ENCODE assay signal across 9 cellular contexts in genomic region chr3:52005571-52005986, GRCh38. TPM values are rescaled to one million over a fixed set of nuclear protein-coding genes. Genes with fewer than 3 reads are reported as not detected.
DNase-seq lines count a peak whose midpoint lies in the region; ATAC-seq and TF ChIP-seq lines count a peak whose summit lies in the region.
"Had no signal": no experiment of that assay in that cellular context is flagged by ENCODE, and none has a peak within 500 bp of the region (broad histone marks: within the 10 kb centered on the region; RNA-seq: fewer than 3 reads in every experiment).

No MANE protein-coding gene starts in this region.

- H3K4me3 Mint-ChIP-seq in nephron progenitor cell (peak overlapping the region; percentile 47), Caco-2 (ENCODE audit: unreplicated experiment) (no peak overlapping the region)
- H3K4me3 Mint-ChIP-seq: activated naive CD8-positive, alpha-beta T cell treated with anti-CD3 and anti-CD28 coated beads, Interleukin-2, amount 10 ng/mL, durations not matched to agents 7 days and 5 days had no signal

- no peaks in the 10 kb centered on the region for H3K36me3 ChIP-seq in Caco-2 (ENCODE audit: control insufficient read depth, insufficient read depth, low read length)

- H3K4me1 Mint-ChIP-seq in nephron progenitor cell (peaks cover 57% of the 10 kb centered on the region), Caco-2 (ENCODE audit: low read depth, unreplicated experiment) (no peaks in the 10 kb centered on the region)

- CTCF ChIA-PET in Caco-2 (lab: Charles Lee): interaction anchor here (1.0 kb wide), 1 partner anchor 31 kb away, joined by 3 read pairs; no protein-coding TSS in a partner anchor

- peak overlapping the region; percentile 42 for H3K27ac Mint-ChIP-seq in nephron progenitor cell
- H3K27ac Mint-ChIP-seq in Caco-2 (ENCODE audit: unreplicated experiment): no peak overlapping the region
- H3K27ac Mint-ChIP-seq: activated naive CD8-positive, alpha-beta T cell treated with anti-CD3 and anti-CD28 coated beads, Interleukin-2, amount 10 ng/mL, durations not matched to agents 7 days and 5 days had no signal

- peak overlapping the region; percentile 4 for H3K27ac ChIP-seq in epithelial cell of prostate

- no peaks in the 10 kb centered on the region for H3K9me3 ChIP-seq in Caco-2

- H3K9me3 Mint-ChIP-seq in nephron progenitor cell (no peaks in the 10 kb centered on the region), Caco-2 (ENCODE audit: unreplicated experiment) (no peaks in the 10 kb centered on the region)
- H3K9me3 Mint-ChIP-seq: activated naive CD8-positive, alpha-beta T cell treated with anti-CD3 and anti-CD28 coated beads, Interleukin-2, amount 10 ng/mL, durations not matched to agents 7 days and 5 days had no signal

- BruUV-seq in Caco-2 (replicated peaks; lab: Mats Ljungman, UMichigan): no TSS peak

- DNase-seq in DMS153 (lab: John Stamatoyannopoulos, UW) (peak; percentile 7), NCI-H345 treated with DMSO at 0.1 percent for 48 hours (lab: John Stamatoyannopoulos, UW; ENCODE audit: unreplicated experiment) (peak; percentile 27), epithelial cell of prostate (ENCODE audit: low read depth, low spot score) (no peak), nephron progenitor cell (peak; percentile 77), NCI-H128 (lab: John Stamatoyannopoulos, UW; ENCODE audit: unreplicated experiment) (no peak), sciatic nerve (ENCODE audit: low spot score) (no peak), Caco-2 (no peak)
- DNase-seq: activated naive CD8-positive, alpha-beta T cell treated with anti-CD3 and anti-CD28 coated beads, Interleukin-2, amount 10 ng/mL, durations not matched to agents 7 days and 5 days had no signal

- TF ChIP-seq CTCF in nephron progenitor cell (IDR thresholded peaks at IDR 0.05): no peak
- TF ChIP-seq CTCF in Caco-2 (IDR thresholded peaks at IDR 0.05; ENCODE audit: insufficient read depth in 1 of 2, low read depth in 1 of 2, low read length in 1 of 2, severe bottlenecking in 1 of 2, unreplicated experiment in 1 of 2): no peak

- no peaks in the 10 kb centered on the region for H3K27me3 ChIP-seq in Caco-2 (replicated peaks; ENCODE audit: control insufficient read depth, insufficient read depth, low read length)

- intact Hi-C loops in sciatic nerve (cut with DNase I) (no loop called here), Caco-2 (cut with micrococcal nuclease; ENCODE audit: unreplicated experiment) (no loop called here)

- ATAC-seq in HG03469 (IDR thresholded peaks at IDR 0.05; ENCODE audit: unreplicated experiment) (no peak), sciatic nerve (no peak)

- no peak overlapping the region for H3K4me3 ChIP-seq in Caco-2 (ENCODE audit: low read depth, low read length)

- H3K27me3 Mint-ChIP-seq in nephron progenitor cell (ENCODE audit: low read depth, poor library complexity): peaks cover 23% of the 10 kb centered on the region
- no peaks in the 10 kb centered on the region for H3K27me3 Mint-ChIP-seq in Caco-2 (ENCODE audit: insufficient read depth, unreplicated experiment)

- no peaks in the 10 kb centered on the region for H3K4me1 ChIP-seq in Caco-2

- H3K36me3 Mint-ChIP-seq in nephron progenitor cell (ENCODE audit: low read depth): no peaks in the 10 kb centered on the region
- no peaks in the 10 kb centered on the region for H3K36me3 Mint-ChIP-seq in Caco-2 (ENCODE audit: insufficient read depth, unreplicated experiment)
- H3K36me3 Mint-ChIP-seq: activated naive CD8-positive, alpha-beta T cell treated with anti-CD3 and anti-CD28 coated beads, Interleukin-2, amount 10 ng/mL, durations not matched to agents 7 days and 5 days had no signal

- POLR2A ChIA-PET in Caco-2 (lab: Charles Lee): no interaction called here

RNA-seq across cellular contexts. Expression of gene RPL29, which starts 9.9 kb away (rescaled TPM):
- 753 TPM for total RNA-seq in sciatic nerve
- total RNA-seq in Caco-2 (2022): 976 and 995 TPM in 2 replicates

RNA-seq across cellular contexts. Expression of gene ACY1, which starts 22.2 kb away (rescaled TPM):
- total RNA-seq in sciatic nerve (21.9 TPM), Caco-2 (2022) (62.4 and 67.9 TPM in 2 replicates)

RNA-seq across cellular contexts. Expression of gene ABHD14A, which starts 30.7 kb away (rescaled TPM):
- total RNA-seq in sciatic nerve (15.9 TPM), Caco-2 (2022) (14.0 and 16.3 TPM in 2 replicates)

RNA-seq across cellular contexts. Expression of gene ABHD14B, which starts 31.7 kb away (rescaled TPM):
- total RNA-seq in sciatic nerve: 42.3 TPM
- total RNA-seq in Caco-2 (2022): 26.8 and 29.0 TPM in 2 replicates

RNA-seq across cellular contexts. Expression of gene PCBP4, which starts 38.3 kb away (rescaled TPM):
- total RNA-seq in sciatic nerve (145 TPM), Caco-2 (2022) (42.3 and 46.5 TPM in 2 replicates)

Comparison
In these comparisons a context has a peak if more than half of its experiments do, and no peak if none do; other contexts are left out.
1. DNase-seq: peak in DMS153 (single experiment), NCI-H345 treated with DMSO at 0.1 percent for 48 hours (single experiment) and nephron progenitor cell (single experiment); none in epithelial cell of prostate (single experiment), NCI-H128 (single experiment), sciatic nerve (single experiment) and Caco-2 (0 of 2).